22 cellular contexts compared by ENCODE assay signal in the genomic region with DNA sequence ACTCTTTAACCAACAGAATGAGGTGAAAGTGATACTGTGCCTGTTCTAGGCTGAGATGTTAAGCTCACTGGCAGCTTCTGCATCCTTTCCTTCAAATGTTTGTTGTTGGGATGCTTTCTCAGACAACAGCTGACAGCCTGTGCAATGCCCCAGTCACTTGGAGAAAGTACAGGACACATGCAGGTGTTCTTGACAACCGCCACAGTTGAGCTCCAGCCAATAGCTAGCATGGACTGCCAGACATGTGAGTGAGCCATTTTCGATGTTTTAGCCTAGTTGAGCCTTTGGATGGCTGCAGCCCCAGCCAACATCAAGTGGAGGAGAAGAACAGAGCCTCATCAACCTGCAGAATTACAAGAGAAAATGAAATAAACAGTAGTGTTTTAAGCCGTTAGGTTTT.
"Had no signal": no experiment of that assay in that cellular context is flagged by ENCODE, and none has a peak within 500 bp of the region (broad histone marks: within the 10 kb centered on the region; RNA-seq: fewer than 3 reads in every experiment).

No MANE protein-coding gene starts in this region.

- H3K36me3 ChIP-seq: MG63 had no signal

- H3K4me3 ChIP-seq: MG63 had no signal

- H3K9me3 ChIP-seq: MG63, SK-N-SH had no signal

- FAIRE-seq: HepG2, RCC 7860 had no signal

- ATAC-seq: HepG2 had no signal

- H3K27me3 ChIP-seq: MG63 had no signal

- DNase-seq: IMR-90; Karpas-422; KG1; MG63; NCI-H1092 treated with DMSO at 0.1 percent for 48 hours; NCI-H1436; NCI-H187; NCI-H2029; NCI-H2081 treated with DMSO at 0.1 percent for 48 hours; NCI-H2171; NCI-H226; NCI-H510A; NCI-H524 treated with DMSO at 0.1 percent for 48 hours; NCI-H69; NCI-H774; NK-92 treated with Interleukin-12 subunit alpha and Interleukin-12 subunit beta, amount 100 ng/mL, for 24 hours; RPMI8226; SHP77; SK-N-SH; SW 1271 had no signal
